ENCODE assay signal across 1 cellular context in genomic region chr13:105665284-105665683, GRCh38.
TF ChIP-seq lines count a peak whose summit lies in the region.

No MANE protein-coding gene starts in this region.

TF ChIP-seq in SK-N-SH, 30 proteins besides CTCF, POLR2A, EP300 and RAD21 (continued from another document):
- TF ChIP-seq MEF2A (IDR thresholded peaks at IDR 0.05; ENCODE audit: borderline replicate concordance, low read depth): no peak
